8 cellular contexts compared by ENCODE assay signal in the genomic region with DNA sequence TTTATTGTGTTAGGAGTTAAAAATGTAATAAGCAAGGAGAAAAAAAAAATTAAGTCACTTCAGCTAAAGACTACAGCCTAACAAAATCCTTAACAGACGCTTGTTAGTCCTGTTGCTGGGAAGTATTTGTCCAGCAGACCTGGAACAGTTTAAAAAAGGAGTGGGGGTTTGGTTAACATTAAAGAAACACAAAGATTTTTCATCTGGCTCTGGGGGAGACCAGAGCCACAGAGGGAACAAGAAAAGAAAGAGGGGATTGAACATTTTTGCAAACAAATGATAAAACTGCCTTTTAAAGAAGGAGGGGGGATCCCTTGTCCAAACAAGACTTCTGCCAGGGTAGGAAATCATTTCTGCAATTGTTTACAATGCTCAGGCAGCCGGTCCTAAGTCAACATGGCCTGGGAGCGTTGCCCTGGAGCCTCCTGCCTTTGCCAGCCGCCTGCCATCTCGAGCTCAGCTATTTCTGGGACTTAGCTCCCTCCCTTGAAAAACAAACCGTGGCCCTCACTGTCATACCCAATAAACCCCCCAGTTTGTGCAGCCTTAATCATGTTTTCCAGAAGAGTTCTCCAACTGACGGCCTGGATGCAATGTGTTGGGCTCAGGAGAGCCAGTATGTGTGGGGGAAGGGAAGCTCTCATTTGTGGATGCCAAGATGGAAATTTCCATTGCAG.
DNase-seq lines count a peak whose midpoint lies in the region; ATAC-seq and TF ChIP-seq lines count a peak whose summit lies in the region.

No MANE protein-coding gene starts in this region.

- H4K20me1 ChIP-seq in neural progenitor cell (ENCODE audit: low read depth) = no peaks in the 10 kb centered on the region

- H3K79me2 ChIP-seq in neural progenitor cell (ENCODE audit: low read depth) = no peaks in the 10 kb centered on the region

- H3K27ac ChIP-seq in esophagus (ENCODE audit: low read depth in 2 of 2, low read length in 1 of 2) = peak overlapping the region; percentile 73 to 75
- peak overlapping the region; percentile 19 for H3K27ac ChIP-seq in neural progenitor cell

- TSS peak; percentile 96 for BruUV-seq in Caco-2 (replicated peaks; lab: Mats Ljungman, UMichigan)

- H2AFZ ChIP-seq in neural progenitor cell (replicated peaks) = peak overlapping the region; percentile 87

- no peaks in the 10 kb centered on the region for H3K36me3 ChIP-seq in Caco-2 (ENCODE audit: control insufficient read depth, insufficient read depth, low read length)
- no peaks in the 10 kb centered on the region for H3K36me3 ChIP-seq in esophagus (ENCODE audit: control insufficient read depth in 2 of 2, insufficient read depth in 2 of 2, low read length in 1 of 2)
- peaks cover 6% of the 10 kb centered on the region for H3K36me3 ChIP-seq in neural progenitor cell

- WGBS in esophagus, 2 donors = 19 to 21% methylated on average over 7 of the region's 7 CpGs

- TF ChIP-seq CTCF in Caco-2 (IDR thresholded peaks at IDR 0.05; ENCODE audit: insufficient read depth in 1 of 2, low read depth in 1 of 2, low read length in 1 of 2, severe bottlenecking in 1 of 2, unreplicated experiment in 1 of 2) (no peak), neural progenitor cell (IDR thresholded peaks at IDR 0.05) (no peak)

- H3K9ac ChIP-seq in neural progenitor cell = no peak overlapping the region

- peak overlapping the region; percentile 71 for H3K4me2 ChIP-seq in neural progenitor cell

- POLR2A ChIA-PET in Caco-2 (lab: Charles Lee) = interaction anchor here (1.0 to 3.8 kb wide), 6 partner anchors 12 to 139 kb away, joined by 3 to 24 read pairs (median 6); a partner anchor contains a TSS

- H3K4me1 Mint-ChIP-seq in Caco-2 (ENCODE audit: low read depth, unreplicated experiment) (peaks cover 44% of the 10 kb centered on the region), neural progenitor cell (peaks cover 59% of the 10 kb centered on the region), T-helper 17 cell (no peaks in the 10 kb centered on the region)

- DNase-seq in Caco-2 (peak; percentile 80 to 87), NCI-H446 treated with DMSO at 0.1 percent for 48 hours (lab: John Stamatoyannopoulos, UW) (peak; percentile 83), neural progenitor cell (ENCODE audit: low spot score) (peak; percentile 21), T-helper 17 cell (no peak), AG20443 (ENCODE audit: low spot score) (no peak)

- H3K36me3 Mint-ChIP-seq in Caco-2 (ENCODE audit: insufficient read depth, unreplicated experiment) (peaks cover 6% of the 10 kb centered on the region), neural progenitor cell (peaks cover 3% of the 10 kb centered on the region), T-helper 17 cell (ENCODE audit: low read depth) (peaks cover 3% of the 10 kb centered on the region)

- CTCF ChIA-PET in Caco-2 (lab: Charles Lee) = interaction anchor here (0.7 to 2.4 kb wide), 8 partner anchors 30 to 239 kb away, joined by 3 to 11 read pairs (median 5); a partner anchor contains a TSS

- no peaks in the 10 kb centered on the region for H3K27me3 ChIP-seq in Caco-2 (replicated peaks; ENCODE audit: control insufficient read depth, insufficient read depth, low read length)
- no peaks in the 10 kb centered on the region for H3K27me3 ChIP-seq in esophagus (ENCODE audit: control insufficient read depth in 1 of 2, insufficient read depth in 2 of 2, low read length in 2 of 2)
- no peaks in the 10 kb centered on the region for H3K27me3 ChIP-seq in neural progenitor cell

- H3K9me3 Mint-ChIP-seq in Caco-2 (ENCODE audit: unreplicated experiment) = no peaks in the 10 kb centered on the region
- H3K9me3 Mint-ChIP-seq in neural progenitor cell = peaks cover 14% of the 10 kb centered on the region

- H3K27ac Mint-ChIP-seq in Caco-2 (ENCODE audit: unreplicated experiment) = peak overlapping the region; percentile 72
- peak overlapping the region; percentile 96 for H3K27ac Mint-ChIP-seq in neural progenitor cell
- no peak overlapping the region for H3K27ac Mint-ChIP-seq in T-helper 17 cell

- H3K4me3 ChIP-seq in Caco-2 (ENCODE audit: low read depth, low read length) = no peak overlapping the region
- no peak overlapping the region for H3K4me3 ChIP-seq in esophagus (ENCODE audit: low read depth in 1 of 2, low read length in 2 of 2)
- no peak overlapping the region for H3K4me3 ChIP-seq in neural progenitor cell

- peak overlapping the region; percentile 64 for H3K4me3 Mint-ChIP-seq in Caco-2 (ENCODE audit: unreplicated experiment)
- H3K4me3 Mint-ChIP-seq in neural progenitor cell = peak overlapping the region; percentile 35
- H3K4me3 Mint-ChIP-seq in T-helper 17 cell = no peak overlapping the region

- H3K4me1 ChIP-seq in Caco-2 (peaks cover 62% of the 10 kb centered on the region), esophagus (ENCODE audit: control insufficient read depth in 2 of 2, insufficient read depth in 2 of 2, low read length in 1 of 2) (peaks cover 3 to 6% of the 10 kb centered on the region in 2 donors), neural progenitor cell (peaks cover 46% of the 10 kb centered on the region)

- H3K27me3 Mint-ChIP-seq in Caco-2 (ENCODE audit: insufficient read depth, unreplicated experiment) (no peaks in the 10 kb centered on the region), neural progenitor cell (ENCODE audit: insufficient read depth, low read depth) (peaks cover 16% of the 10 kb centered on the region), T-helper 17 cell (peaks cover 14% of the 10 kb centered on the region)

- H3K9me3 ChIP-seq in Caco-2 (peaks cover 6% of the 10 kb centered on the region; the same call in 1 of the 2 replicates), esophagus (ENCODE audit: control insufficient read depth in 2 of 2, insufficient read depth in 1 of 2, low read depth in 1 of 2, low read length in 1 of 2) (no peaks in the 10 kb centered on the region), neural progenitor cell (ENCODE audit: low read depth) (no peaks in the 10 kb centered on the region), T-helper 17 cell (ENCODE audit: control insufficient read depth, low read length, poor library complexity, severe bottlenecking) (no peaks in the 10 kb centered on the region)

- intact Hi-C loops in Caco-2 (cut with micrococcal nuclease; ENCODE audit: unreplicated experiment) = loop anchor here (1.0 to 2.0 kb wide), 6 partner anchors 31 to 139 kb away; a partner anchor contains a TSS

- H3F3A ChIP-seq in neural progenitor cell (ENCODE audit: low read depth) = peaks cover 25% of the 10 kb centered on the region

- ATAC-seq in GM21367 (IDR thresholded peaks at IDR 0.05; ENCODE audit: unreplicated experiment) (no peak), T-helper 17 cell (no peak), HG03108 (IDR thresholded peaks at IDR 0.05; ENCODE audit: unreplicated experiment) (no peak)

Comparison
In these comparisons a context has a peak if more than half of its experiments do, and no peak if none do; other contexts are left out.
1. DNase-seq: peak in Caco-2 (2 of 2), NCI-H446 treated with DMSO at 0.1 percent for 48 hours (single experiment) and neural progenitor cell (single experiment); none in T-helper 17 cell (0 of 3) and AG20443 (single experiment).